Comparison of ENCODE assay signal across 8 cellular contexts in genomic region chr4:20403846-20404245, GRCh38.
"Had no signal": no experiment of that assay in that cellular context is flagged by ENCODE, and none has a peak within 500 bp of the region (broad histone marks: within the 10 kb centered on the region; RNA-seq: fewer than 3 reads in every experiment).

No MANE protein-coding gene starts in this region.

- H3K4me3 Mint-ChIP-seq: HFFc6, IgD-negative memory B cell had no signal

- DNase-seq: GM23248, HFFc6, KBM-7 had no signal

- H3K9me3 ChIP-seq: HAP-1 had no signal

- H3K36me3 Mint-ChIP-seq: IgD-negative memory B cell had no signal

- ATAC-seq: HCT116, HepG2 had no signal

- H3K9me3 Mint-ChIP-seq: HFFc6, IgD-negative memory B cell had no signal

- H3K27ac ChIP-seq: GM23248, HL-60 had no signal

- H3K27ac Mint-ChIP-seq: HFFc6, IgD-negative memory B cell had no signal

- H3K36me3 ChIP-seq: HAP-1 had no signal

- H3K4me1 ChIP-seq: HAP-1 had no signal

- H3K27me3 Mint-ChIP-seq: IgD-negative memory B cell had no signal

- H3K4me3 ChIP-seq: GM23248, HAP-1 had no signal

- H3K4me1 Mint-ChIP-seq: IgD-negative memory B cell had no signal

- H2AFZ ChIP-seq: GM23248 had no signal
